ENCODE assay signal across 1 cellular context in the genomic region with DNA sequence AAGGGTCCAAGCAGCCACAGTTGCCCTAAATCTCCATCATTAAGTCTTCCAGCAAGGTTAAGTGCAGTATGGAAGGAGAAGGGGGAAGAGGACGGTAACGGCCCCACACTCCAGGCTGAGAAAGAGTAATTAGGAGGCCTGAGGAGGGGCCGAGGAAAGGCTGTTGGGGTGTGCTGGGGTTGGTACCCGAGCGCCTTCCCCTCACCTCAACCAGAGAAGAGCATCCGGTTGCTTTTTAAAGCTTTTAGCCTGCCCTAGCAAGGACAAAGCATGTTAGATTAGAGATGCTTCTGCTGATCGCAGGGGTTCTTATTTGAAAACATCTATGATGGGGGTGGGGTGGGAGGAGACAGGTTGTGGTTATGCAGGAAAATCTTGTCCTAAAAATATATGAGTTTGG.
TF ChIP-seq lines count a peak whose summit lies in the region.

No MANE protein-coding gene starts in this region.

TF ChIP-seq in WTC11, 78 proteins besides CTCF, POLR2A, EP300 and RAD21 (continued from another document):
- TF ChIP-seq, protein P1, sequence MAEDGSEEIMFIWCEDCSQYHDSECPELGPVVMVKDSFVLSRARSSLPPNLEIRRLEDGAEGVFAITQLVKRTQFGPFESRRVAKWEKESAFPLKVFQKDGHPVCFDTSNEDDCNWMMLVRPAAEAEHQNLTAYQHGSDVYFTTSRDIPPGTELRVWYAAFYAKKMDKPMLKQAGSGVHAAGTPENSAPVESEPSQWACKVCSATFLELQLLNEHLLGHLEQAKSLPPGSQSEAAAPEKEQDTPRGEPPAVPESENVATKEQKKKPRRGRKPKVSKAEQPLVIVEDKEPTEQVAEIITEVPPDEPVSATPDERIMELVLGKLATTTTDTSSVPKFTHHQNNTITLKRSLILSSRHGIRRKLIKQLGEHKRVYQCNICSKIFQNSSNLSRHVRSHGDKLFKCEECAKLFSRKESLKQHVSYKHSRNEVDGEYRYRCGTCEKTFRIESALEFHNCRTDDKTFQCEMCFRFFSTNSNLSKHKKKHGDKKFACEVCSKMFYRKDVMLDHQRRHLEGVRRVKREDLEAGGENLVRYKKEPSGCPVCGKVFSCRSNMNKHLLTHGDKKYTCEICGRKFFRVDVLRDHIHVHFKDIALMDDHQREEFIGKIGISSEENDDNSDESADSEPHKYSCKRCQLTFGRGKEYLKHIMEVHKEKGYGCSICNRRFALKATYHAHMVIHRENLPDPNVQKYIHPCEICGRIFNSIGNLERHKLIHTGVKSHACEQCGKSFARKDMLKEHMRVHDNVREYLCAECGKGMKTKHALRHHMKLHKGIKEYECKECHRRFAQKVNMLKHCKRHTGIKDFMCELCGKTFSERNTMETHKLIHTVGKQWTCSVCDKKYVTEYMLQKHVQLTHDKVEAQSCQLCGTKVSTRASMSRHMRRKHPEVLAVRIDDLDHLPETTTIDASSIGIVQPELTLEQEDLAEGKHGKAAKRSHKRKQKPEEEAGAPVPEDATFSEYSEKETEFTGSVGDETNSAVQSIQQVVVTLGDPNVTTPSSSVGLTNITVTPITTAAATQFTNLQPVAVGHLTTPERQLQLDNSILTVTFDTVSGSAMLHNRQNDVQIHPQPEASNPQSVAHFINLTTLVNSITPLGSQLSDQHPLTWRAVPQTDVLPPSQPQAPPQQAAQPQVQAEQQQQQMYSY (CRISPR knock-in tag; IDR thresholded peaks at IDR 0.05): no peak
- TF ChIP-seq GTF2I (CRISPR knock-in tag; conservative IDR thresholded peaks at IDR 0.05): no peak
- TF ChIP-seq, protein P2, sequence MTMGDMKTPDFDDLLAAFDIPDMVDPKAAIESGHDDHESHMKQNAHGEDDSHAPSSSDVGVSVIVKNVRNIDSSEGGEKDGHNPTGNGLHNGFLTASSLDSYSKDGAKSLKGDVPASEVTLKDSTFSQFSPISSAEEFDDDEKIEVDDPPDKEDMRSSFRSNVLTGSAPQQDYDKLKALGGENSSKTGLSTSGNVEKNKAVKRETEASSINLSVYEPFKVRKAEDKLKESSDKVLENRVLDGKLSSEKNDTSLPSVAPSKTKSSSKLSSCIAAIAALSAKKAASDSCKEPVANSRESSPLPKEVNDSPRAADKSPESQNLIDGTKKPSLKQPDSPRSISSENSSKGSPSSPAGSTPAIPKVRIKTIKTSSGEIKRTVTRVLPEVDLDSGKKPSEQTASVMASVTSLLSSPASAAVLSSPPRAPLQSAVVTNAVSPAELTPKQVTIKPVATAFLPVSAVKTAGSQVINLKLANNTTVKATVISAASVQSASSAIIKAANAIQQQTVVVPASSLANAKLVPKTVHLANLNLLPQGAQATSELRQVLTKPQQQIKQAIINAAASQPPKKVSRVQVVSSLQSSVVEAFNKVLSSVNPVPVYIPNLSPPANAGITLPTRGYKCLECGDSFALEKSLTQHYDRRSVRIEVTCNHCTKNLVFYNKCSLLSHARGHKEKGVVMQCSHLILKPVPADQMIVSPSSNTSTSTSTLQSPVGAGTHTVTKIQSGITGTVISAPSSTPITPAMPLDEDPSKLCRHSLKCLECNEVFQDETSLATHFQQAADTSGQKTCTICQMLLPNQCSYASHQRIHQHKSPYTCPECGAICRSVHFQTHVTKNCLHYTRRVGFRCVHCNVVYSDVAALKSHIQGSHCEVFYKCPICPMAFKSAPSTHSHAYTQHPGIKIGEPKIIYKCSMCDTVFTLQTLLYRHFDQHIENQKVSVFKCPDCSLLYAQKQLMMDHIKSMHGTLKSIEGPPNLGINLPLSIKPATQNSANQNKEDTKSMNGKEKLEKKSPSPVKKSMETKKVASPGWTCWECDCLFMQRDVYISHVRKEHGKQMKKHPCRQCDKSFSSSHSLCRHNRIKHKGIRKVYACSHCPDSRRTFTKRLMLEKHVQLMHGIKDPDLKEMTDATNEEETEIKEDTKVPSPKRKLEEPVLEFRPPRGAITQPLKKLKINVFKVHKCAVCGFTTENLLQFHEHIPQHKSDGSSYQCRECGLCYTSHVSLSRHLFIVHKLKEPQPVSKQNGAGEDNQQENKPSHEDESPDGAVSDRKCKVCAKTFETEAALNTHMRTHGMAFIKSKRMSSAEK (CRISPR knock-in tag; IDR thresholded peaks at IDR 0.05; ENCODE audit: borderline replicate concordance): no peak
- TF ChIP-seq ESRRA (CRISPR knock-in tag; IDR thresholded peaks at IDR 0.05; ENCODE audit: borderline replicate concordance): no peak
- TF ChIP-seq, protein P3, sequence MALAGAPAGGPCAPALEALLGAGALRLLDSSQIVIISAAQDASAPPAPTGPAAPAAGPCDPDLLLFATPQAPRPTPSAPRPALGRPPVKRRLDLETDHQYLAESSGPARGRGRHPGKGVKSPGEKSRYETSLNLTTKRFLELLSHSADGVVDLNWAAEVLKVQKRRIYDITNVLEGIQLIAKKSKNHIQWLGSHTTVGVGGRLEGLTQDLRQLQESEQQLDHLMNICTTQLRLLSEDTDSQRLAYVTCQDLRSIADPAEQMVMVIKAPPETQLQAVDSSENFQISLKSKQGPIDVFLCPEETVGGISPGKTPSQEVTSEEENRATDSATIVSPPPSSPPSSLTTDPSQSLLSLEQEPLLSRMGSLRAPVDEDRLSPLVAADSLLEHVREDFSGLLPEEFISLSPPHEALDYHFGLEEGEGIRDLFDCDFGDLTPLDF (CRISPR knock-in tag; IDR thresholded peaks at IDR 0.05): no peak
- no peak for TF ChIP-seq HMGA2 (CRISPR knock-in tag; IDR thresholded peaks at IDR 0.05)
- TF ChIP-seq, protein P4, sequence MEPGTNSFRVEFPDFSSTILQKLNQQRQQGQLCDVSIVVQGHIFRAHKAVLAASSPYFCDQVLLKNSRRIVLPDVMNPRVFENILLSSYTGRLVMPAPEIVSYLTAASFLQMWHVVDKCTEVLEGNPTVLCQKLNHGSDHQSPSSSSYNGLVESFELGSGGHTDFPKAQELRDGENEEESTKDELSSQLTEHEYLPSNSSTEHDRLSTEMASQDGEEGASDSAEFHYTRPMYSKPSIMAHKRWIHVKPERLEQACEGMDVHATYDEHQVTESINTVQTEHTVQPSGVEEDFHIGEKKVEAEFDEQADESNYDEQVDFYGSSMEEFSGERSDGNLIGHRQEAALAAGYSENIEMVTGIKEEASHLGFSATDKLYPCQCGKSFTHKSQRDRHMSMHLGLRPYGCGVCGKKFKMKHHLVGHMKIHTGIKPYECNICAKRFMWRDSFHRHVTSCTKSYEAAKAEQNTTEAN (CRISPR knock-in tag; IDR thresholded peaks at IDR 0.05): no peak
- no peak for TF ChIP-seq ZNF138 (CRISPR knock-in tag; conservative IDR thresholded peaks at IDR 0.05)
- no peak for TF ChIP-seq OVOL2 (CRISPR knock-in tag; IDR thresholded peaks at IDR 0.05; ENCODE audit: borderline replicate concordance)
